7 cellular contexts compared by ENCODE assay signal in the genomic region with DNA sequence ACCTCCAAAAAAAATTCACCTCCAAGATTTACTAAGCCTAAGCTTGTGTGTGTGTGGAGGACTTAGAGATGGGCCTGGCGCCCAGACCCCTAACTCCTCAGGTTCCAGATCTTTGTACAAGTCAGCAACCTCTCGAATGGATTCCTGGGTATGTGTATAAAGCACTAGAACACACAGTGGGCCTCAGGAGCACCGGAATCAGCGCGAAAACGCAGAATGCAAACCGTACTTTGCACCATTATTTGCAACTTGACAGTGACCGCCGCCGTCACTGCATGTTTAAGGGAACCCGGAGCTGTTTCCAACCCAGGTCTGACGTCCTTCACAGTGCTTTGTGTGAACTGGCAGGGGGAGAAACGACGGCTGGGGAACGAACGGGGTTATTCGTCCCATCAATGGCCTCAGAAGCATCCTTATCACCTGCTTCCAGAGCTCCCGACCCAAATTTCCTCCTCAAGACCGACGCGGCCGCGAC. TPM values are rescaled to one million over a fixed set of nuclear protein-coding genes. Genes with fewer than 3 reads are reported as not detected.
DNase-seq lines count a peak whose midpoint lies in the region; ATAC-seq, FAIRE-seq and TF ChIP-seq lines count a peak whose summit lies in the region.

No MANE protein-coding gene starts in this region.

- peak; percentile 25 for ATAC-seq in HG03460 (IDR thresholded peaks at IDR 0.05; ENCODE audit: unreplicated experiment)
- ATAC-seq in stimulated activated naive CD8-positive, alpha-beta T cell treated with anti-CD3 and anti-CD28 coated beads, Interleukin-15, Interleukin-2, amounts not matched to agents 100 U/mL and 50 U/mL, for 24 hours: no peak

- DNase-seq in GM12891 (ENCODE audit: insufficient read length, low spot score): peak; percentile 29
- DNase-seq in iPS-NIHi7 (ENCODE audit: extremely low spot score): peak; percentile 14
- DNase-seq in stimulated activated naive CD8-positive, alpha-beta T cell treated with anti-CD3 and anti-CD28 coated beads, Interleukin-15, Interleukin-2, amounts not matched to agents 100 U/mL and 50 U/mL, for 24 hours: peak; percentile 19
- DNase-seq in NCI-H2196 (lab: John Stamatoyannopoulos, UW; ENCODE audit: unreplicated experiment): no peak
- no peak for DNase-seq in NCI-H1092 treated with DMSO at 0.1 percent for 48 hours (lab: John Stamatoyannopoulos, UW)

- peak overlapping the region; percentile 70 for H3K27ac ChIP-seq in angular gyrus (ENCODE audit: low read depth, low read length)

- FAIRE-seq in GM12891 (lab: Jason Lieb, UNC): peak; percentile 68

- TF ChIP-seq POLR2A in GM12891 (IDR thresholded peaks at IDR 0.05; ENCODE audit: low read depth, low read length): no peak

TF ChIP-seq in GM12891, 5 proteins besides CTCF, POLR2A, EP300 and RAD21:
- TF ChIP-seq POU2F2 (IDR thresholded peaks at IDR 0.05; ENCODE audit: low read depth, low read length) (no peak), POLR2AphosphoS5 (IDR thresholded peaks at IDR 0.05; ENCODE audit: low read depth, low read length) (no peak), SPI1 (IDR thresholded peaks at IDR 0.05; ENCODE audit: low read depth, low read length) (no peak)
TF ChIP-seq in GM12891: peak in this region for 0.

RNA-seq across cellular contexts. Expression of a gene that starts 0.7 kb away (rescaled TPM):
- polyA plus RNA-seq in GM12891 (2012; ENCODE audit: low read depth, missing spikeins): 5.6 TPM

RNA-seq across cellular contexts. Expression of a gene that starts 27.6 kb away (rescaled TPM):
- polyA plus RNA-seq in GM12891 (2012; ENCODE audit: low read depth, missing spikeins): 0.31 TPM

RNA-seq across cellular contexts. Expression of a gene that starts 31.9 kb away (rescaled TPM):
- polyA plus RNA-seq in GM12891 (2012; ENCODE audit: low read depth, missing spikeins): not detected

RNA-seq across cellular contexts. Expression of a gene that starts 54.4 kb away (rescaled TPM):
- 8.5 TPM for polyA plus RNA-seq in GM12891 (2012; ENCODE audit: low read depth, missing spikeins)

RNA-seq across cellular contexts. Expression of a gene that starts 57.1 kb away (rescaled TPM):
- 0.13 TPM for polyA plus RNA-seq in GM12891 (2012; ENCODE audit: low read depth, missing spikeins)

Comparison
In these comparisons a context has a peak if more than half of its experiments do, and no peak if none do; other contexts are left out.
1. DNase-seq: peak in GM12891 (single experiment), iPS-NIHi7 (single experiment) and stimulated activated naive CD8-positive, alpha-beta T cell treated with anti-CD3 and anti-CD28 coated beads, Interleukin-15, Interleukin-2, amounts not matched to agents 100 U/mL and 50 U/mL, for 24 hours (single experiment); none in NCI-H2196 (single experiment) and NCI-H1092 treated with DMSO at 0.1 percent for 48 hours (single experiment).